In genomic region chr6:34484899-34485298, GRCh38 we compare ENCODE assay signal across 9 cellular contexts. TPM values are rescaled to one million over a fixed set of nuclear protein-coding genes. Genes with fewer than 3 reads are reported as not detected.
A peak's percentile ranks its signal among the peaks of the same experiment; 100 is the strongest.
DNase-seq lines count a peak whose midpoint lies in the region; FAIRE-seq and TF ChIP-seq lines count a peak whose summit lies in the region.
"Had no signal": no experiment of that assay in that cellular context is flagged by ENCODE, and none has a peak within 500 bp of the region (broad histone marks: within the 10 kb centered on the region; RNA-seq: fewer than 3 reads in every experiment).

No MANE protein-coding gene starts in this region.

- no peaks in the 10 kb centered on the region for H3K4me1 ChIP-seq in ovary (ENCODE audit: insufficient read depth)
- H3K4me1 ChIP-seq: SJCRH30 had no signal

- in situ Hi-C loops in GM13976 (cut with MboI; ENCODE audit: low sequenced_read_pairs, unreplicated experiment), result no loop called here

- TF ChIP-seq EP300 in ovary (IDR thresholded peaks at IDR 0.05), result no peak

- H3K36me3 ChIP-seq in ovary, result no peaks in the 10 kb centered on the region
- H3K36me3 ChIP-seq: SJCRH30 had no signal

- DNase-seq in GM13976 (ENCODE audit: low spot score), result peak; percentile 59
- peak; percentile 72 for DNase-seq in SW480 (ENCODE audit: low spot score)
- DNase-seq in activated naive CD4-positive, alpha-beta T cell treated with anti-CD3 and anti-CD28 coated beads, Interleukin-2, amount 50 U/mL, for 16 hours, result peak; percentile 76
- peak; percentile 65 for DNase-seq in stimulated activated CD4-positive, alpha-beta T cell treated with anti-CD3 and anti-CD28 coated beads, Interleukin-2, amount 100 ng/mL, for 4 hours (ENCODE audit: low read depth)
- no peak for DNase-seq in ovary
- no peak for DNase-seq in GM19239 (ENCODE audit: insufficient read length, low spot score)
- no peak for DNase-seq in erythroblast (lab: John Stamatoyannopoulos, UW)
- no peak for DNase-seq in NCI-H2107 (lab: John Stamatoyannopoulos, UW)
- DNase-seq: SJCRH30 had no signal

- TF ChIP-seq CTCF in GM13976 (IDR thresholded peaks at IDR 0.05; ENCODE audit: borderline replicate concordance, control extremely low read depth, extremely low read depth, insufficient read depth, missing control alignments) (no peak), ovary (IDR thresholded peaks at IDR 0.05) (no peak)

- no peaks in the 10 kb centered on the region for H3K9me3 ChIP-seq in ovary
- H3K9me3 ChIP-seq: SJCRH30 had no signal

- no peak overlapping the region for H3K4me3 ChIP-seq in ovary
- H3K4me3 ChIP-seq: SJCRH30 had no signal

- no peaks in the 10 kb centered on the region for H3K27me3 ChIP-seq in ovary
- H3K27me3 ChIP-seq: SJCRH30 had no signal

- TF ChIP-seq POLR2A in ovary (IDR thresholded peaks at IDR 0.05), result no peak
- no peak for TF ChIP-seq POLR2A in erythroblast (IDR thresholded peaks at IDR 0.05; ENCODE audit: low read length)

- no peak overlapping the region for H3K27ac ChIP-seq in ovary
- H3K27ac ChIP-seq: SJCRH30 had no signal

- WGBS in ovary, 3 donors, result 82 to 83% (median 82%) methylated on average over 7 of the region's 7 CpGs

- FAIRE-seq in GM19239 (lab: Jason Lieb, UNC), result no peak

- intact Hi-C loops in ovary (cut with DNase I), result no loop called here

RNA-seq across cellular contexts. Expression of gene PACSIN1, which starts 19.0 kb away (rescaled TPM):
- total RNA-seq in ovary, result under 1 TPM in 5 of 7 donors, not detected in 2; 0.08 to 0.47 (median 0.35) TPM
- under 1 TPM; 0.45 to 0.55 TPM for polyA plus RNA-seq in ovary
- total RNA-seq: SJCRH30 had no signal

RNA-seq across cellular contexts. Expression of gene RPS10, which starts 59.0 kb away (rescaled TPM):
- over 10,000 TPM in 1 of 7 donors, 1,000 to 10,000 TPM in 6; 2,362 to 10,077 (median 2,497) TPM for total RNA-seq in ovary
- 1,000 to 10,000 TPM; 1,945 to 5,240 TPM for polyA plus RNA-seq in ovary

Comparison
In these comparisons a context has a peak if more than half of its experiments do, and no peak if none do; other contexts are left out.
1. DNase-seq: peak in GM13976 (single experiment), SW480 (single experiment), activated naive CD4-positive, alpha-beta T cell treated with anti-CD3 and anti-CD28 coated beads, Interleukin-2, amount 50 U/mL, for 16 hours (single experiment) and stimulated activated CD4-positive, alpha-beta T cell treated with anti-CD3 and anti-CD28 coated beads, Interleukin-2, amount 100 ng/mL, for 4 hours (single experiment); none in ovary (0 of 5), GM19239 (single experiment), erythroblast (0 of 2) and NCI-H2107 (single experiment).